Comparison of ENCODE assay signal across 16 cellular contexts in the genomic region with DNA sequence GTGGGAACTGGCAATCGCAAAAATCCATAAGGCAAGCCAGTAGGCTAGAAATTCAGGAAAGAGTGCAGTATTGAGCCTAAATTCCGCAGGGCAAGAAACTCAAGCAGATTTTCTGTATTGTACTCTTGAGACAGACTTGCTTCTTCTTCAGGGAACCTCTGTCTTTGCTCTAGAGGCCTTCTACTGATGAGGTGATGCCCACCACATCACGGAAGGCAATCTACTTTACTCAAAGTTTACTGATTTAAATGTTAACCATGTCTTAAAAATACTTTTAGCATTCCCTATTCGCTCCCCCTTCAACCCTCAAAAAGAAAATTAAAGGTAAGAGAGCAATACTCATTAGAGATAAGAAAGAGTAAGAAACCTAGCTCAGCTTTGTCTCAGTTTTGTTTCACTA. TPM values are rescaled to one million over a fixed set of nuclear protein-coding genes. Genes with fewer than 3 reads are reported as not detected.
DNase-seq lines count a peak whose midpoint lies in the region; ATAC-seq and TF ChIP-seq lines count a peak whose summit lies in the region.
"Had no signal": no experiment of that assay in that cellular context is flagged by ENCODE, and none has a peak within 500 bp of the region (broad histone marks: within the 10 kb centered on the region; RNA-seq: fewer than 3 reads in every experiment).

No MANE protein-coding gene starts in this region.

- POLR2A ChIA-PET in CD8-positive, alpha-beta T cell (lab: Charles Lee) = interaction anchor here (0.9 to 1.8 kb wide), 7 partner anchors 8 to 88 kb away, joined by 3 to 8 read pairs (median 7); partner anchors contain the start of gene IL7R

- H3K27me3 ChIP-seq in CD8-positive, alpha-beta T cell (ENCODE audit: insufficient read depth, low read length) = no peaks in the 10 kb centered on the region

- intact Hi-C loops in activated naive CD4-positive, alpha-beta T cell treated with anti-CD3 and anti-CD28 coated beads for 36 hours (cut with micrococcal nuclease) = no loop called here
- intact Hi-C loops in CD8-positive, alpha-beta T cell (cut with DNase I, micrococcal nuclease) = no loop called here

- peaks cover 84% of the 10 kb centered on the region for H3K4me1 Mint-ChIP-seq in activated naive CD4-positive, alpha-beta T cell treated with anti-CD3 and anti-CD28 coated beads for 36 hours (ENCODE audit: low read depth)
- peaks cover 84% of the 10 kb centered on the region for H3K4me1 Mint-ChIP-seq in CD8-positive, alpha-beta T cell (ENCODE audit: low read depth)
- peaks cover 70% of the 10 kb centered on the region for H3K4me1 Mint-ChIP-seq in stimulated activated effector memory CD8-positive, alpha-beta T cell treated with anti-CD3 and anti-CD28 coated beads, Interleukin-12 subunit alpha, Interleukin-12 subunit beta, amount 100 ng/mL, for 72 hours

- no peaks in the 10 kb centered on the region for H3K9me3 ChIP-seq in CD8-positive, alpha-beta T cell (ENCODE audit: low read length)

- H3K4me3 Mint-ChIP-seq in activated naive CD4-positive, alpha-beta T cell treated with anti-CD3 and anti-CD28 coated beads for 36 hours = no peak overlapping the region
- H3K4me3 Mint-ChIP-seq in CD8-positive, alpha-beta T cell = peak overlapping the region; percentile 56
- no peak overlapping the region for H3K4me3 Mint-ChIP-seq in stimulated activated effector memory CD8-positive, alpha-beta T cell treated with anti-CD3 and anti-CD28 coated beads, Interleukin-12 subunit alpha, Interleukin-12 subunit beta, amount 100 ng/mL, for 72 hours

- H3K27ac ChIP-seq in CD8-positive, alpha-beta T cell (ENCODE audit: low read depth, low read length) = no peak overlapping the region
- H3K27ac ChIP-seq: HL-60, PC-9 had no signal

- peak overlapping the region; percentile 82 for H3K27ac Mint-ChIP-seq in activated naive CD4-positive, alpha-beta T cell treated with anti-CD3 and anti-CD28 coated beads for 36 hours
- H3K27ac Mint-ChIP-seq in CD8-positive, alpha-beta T cell = peak overlapping the region; percentile 85
- H3K27ac Mint-ChIP-seq in activated naive CD4-positive, alpha-beta T cell treated with anti-CD3 and anti-CD28 coated beads, Interleukin-2, amount 50 U/mL, for 72 hours = peak overlapping the region; percentile 77 to 92
- H3K27ac Mint-ChIP-seq in stimulated activated effector memory CD8-positive, alpha-beta T cell treated with anti-CD3 and anti-CD28 coated beads, Interleukin-12 subunit alpha, Interleukin-12 subunit beta, amount 100 ng/mL, for 72 hours = peak overlapping the region; percentile 3

- H3K36me3 Mint-ChIP-seq in activated naive CD4-positive, alpha-beta T cell treated with anti-CD3 and anti-CD28 coated beads for 36 hours (ENCODE audit: low read depth) = peaks cover 83% of the 10 kb centered on the region
- H3K36me3 Mint-ChIP-seq in CD8-positive, alpha-beta T cell = peaks cover 92% of the 10 kb centered on the region
- peaks cover 81 to 97% of the 10 kb centered on the region in 2 donors for H3K36me3 Mint-ChIP-seq in activated naive CD4-positive, alpha-beta T cell treated with anti-CD3 and anti-CD28 coated beads, Interleukin-2, amount 50 U/mL, for 72 hours
- peaks cover 99% of the 10 kb centered on the region for H3K36me3 Mint-ChIP-seq in stimulated activated effector memory CD8-positive, alpha-beta T cell treated with anti-CD3 and anti-CD28 coated beads, Interleukin-12 subunit alpha, Interleukin-12 subunit beta, amount 100 ng/mL, for 72 hours

- DNase-seq in activated naive CD4-positive, alpha-beta T cell treated with anti-CD3 and anti-CD28 coated beads for 36 hours = no peak
- no peak for DNase-seq in activated naive CD4-positive, alpha-beta T cell (lab: John Stamatoyannopoulos, UW)
- no peak for DNase-seq in CD8-positive, alpha-beta T cell
- no peak for DNase-seq in activated naive CD4-positive, alpha-beta T cell treated with anti-CD3 and anti-CD28 coated beads, Interleukin-2, amount 50 U/mL, for 72 hours (ENCODE audit: low spot score in 2 of 2)
- no peak for DNase-seq in stimulated activated effector memory CD8-positive, alpha-beta T cell treated with anti-CD3 and anti-CD28 coated beads, Interleukin-12 subunit alpha, Interleukin-12 subunit beta, amount 100 ng/mL, for 72 hours (ENCODE audit: low spot score in 2 of 2)
- DNase-seq in CD1c-positive myeloid dendritic cell (ENCODE audit: extremely low spot score) (no peak), NCI-H128 (lab: John Stamatoyannopoulos, UW; ENCODE audit: unreplicated experiment) (no peak)
- DNase-seq: ACHN, COR-L47, DMS153, KBM-7, NCI-H1092, NCI-H1694 treated with DMSO at 0.1 percent for 48 hours, NCI-H345, PC-9 had no signal

- peaks cover 76% of the 10 kb centered on the region for H3K36me3 ChIP-seq in CD8-positive, alpha-beta T cell (ENCODE audit: insufficient read depth, low read length)

- H3K4me1 ChIP-seq in CD8-positive, alpha-beta T cell (ENCODE audit: insufficient read depth, low read length) = peaks cover 57% of the 10 kb centered on the region

- no peaks in the 10 kb centered on the region for H3K27me3 Mint-ChIP-seq in activated naive CD4-positive, alpha-beta T cell treated with anti-CD3 and anti-CD28 coated beads for 36 hours (ENCODE audit: low read depth)
- H3K27me3 Mint-ChIP-seq in CD8-positive, alpha-beta T cell (ENCODE audit: low read depth) = no peaks in the 10 kb centered on the region

- CTCF ChIA-PET in activated naive CD4-positive, alpha-beta T cell treated with anti-CD3 and anti-CD28 coated beads for 36 hours (lab: Charles Lee) = interaction anchor here (0.5 to 1.2 kb wide), 4 partner anchors 9 to 821 kb away, joined by 3 read pairs; no protein-coding TSS in a partner anchor
- CTCF ChIA-PET in CD8-positive, alpha-beta T cell (lab: Charles Lee) = interaction anchor here (1.0 to 1.5 kb wide), 3 partner anchors 58 to 217 kb away, joined by 4 to 6 read pairs (median 4); no protein-coding TSS in a partner anchor

- H3K4me3 ChIP-seq in CD8-positive, alpha-beta T cell (ENCODE audit: low read depth, low read length) = no peak overlapping the region
- H3K4me3 ChIP-seq: PC-9 had no signal

- peaks cover 7% of the 10 kb centered on the region for H3K9me3 Mint-ChIP-seq in activated naive CD4-positive, alpha-beta T cell treated with anti-CD3 and anti-CD28 coated beads for 36 hours
- peaks cover 8% of the 10 kb centered on the region for H3K9me3 Mint-ChIP-seq in CD8-positive, alpha-beta T cell
- peaks cover 0 to 4% of the 10 kb centered on the region in 2 donors for H3K9me3 Mint-ChIP-seq in activated naive CD4-positive, alpha-beta T cell treated with anti-CD3 and anti-CD28 coated beads, Interleukin-2, amount 50 U/mL, for 72 hours
- no peaks in the 10 kb centered on the region for H3K9me3 Mint-ChIP-seq in stimulated activated effector memory CD8-positive, alpha-beta T cell treated with anti-CD3 and anti-CD28 coated beads, Interleukin-12 subunit alpha, Interleukin-12 subunit beta, amount 100 ng/mL, for 72 hours

- no peak for ATAC-seq in CD8-positive, alpha-beta T cell
- ATAC-seq in activated naive CD4-positive, alpha-beta T cell treated with anti-CD3 and anti-CD28 coated beads, Interleukin-2, amount 50 U/mL, for 72 hours = no peak
- ATAC-seq in stimulated activated effector memory CD8-positive, alpha-beta T cell treated with anti-CD3 and anti-CD28 coated beads, Interleukin-12 subunit alpha, Interleukin-12 subunit beta, amount 100 ng/mL, for 72 hours = no peak

- TF ChIP-seq CTCF in CD8-positive, alpha-beta T cell (IDR thresholded peaks at IDR 0.05) = no peak

RNA-seq across cellular contexts. Expression of gene IL7R, which starts 11.3 kb away (rescaled TPM):
- total RNA-seq in activated naive CD4-positive, alpha-beta T cell treated with anti-CD3 and anti-CD28 coated beads for 36 hours = 100 to 1,000 TPM; 144 to 147 TPM
- total RNA-seq in CD8-positive, alpha-beta T cell = 100 to 1,000 TPM; 287 to 310 TPM
- 100 to 1,000 TPM; 309 to 314 TPM for total RNA-seq in activated naive CD4-positive, alpha-beta T cell treated with anti-CD3 and anti-CD28 coated beads, Interleukin-2, amount 50 U/mL, for 72 hours

Comparison
In these comparisons a context has a peak if more than half of its experiments do, and no peak if none do; other contexts are left out.
1. H3K27ac Mint-ChIP-seq: peak in every context shown above with its lines; median percentile 85 in CD8-positive, alpha-beta T cell; 84 in activated naive CD4-positive, alpha-beta T cell treated with anti-CD3 and anti-CD28 coated beads, Interleukin-2, amount 50 U/mL, for 72 hours; 82 in activated naive CD4-positive, alpha-beta T cell treated with anti-CD3 and anti-CD28 coated beads for 36 hours; 3 in stimulated activated effector memory CD8-positive, alpha-beta T cell treated with anti-CD3 and anti-CD28 coated beads, Interleukin-12 subunit alpha, Interleukin-12 subunit beta, amount 100 ng/mL, for 72 hours.